1 cellular context compared by ENCODE assay signal in the genomic region with DNA sequence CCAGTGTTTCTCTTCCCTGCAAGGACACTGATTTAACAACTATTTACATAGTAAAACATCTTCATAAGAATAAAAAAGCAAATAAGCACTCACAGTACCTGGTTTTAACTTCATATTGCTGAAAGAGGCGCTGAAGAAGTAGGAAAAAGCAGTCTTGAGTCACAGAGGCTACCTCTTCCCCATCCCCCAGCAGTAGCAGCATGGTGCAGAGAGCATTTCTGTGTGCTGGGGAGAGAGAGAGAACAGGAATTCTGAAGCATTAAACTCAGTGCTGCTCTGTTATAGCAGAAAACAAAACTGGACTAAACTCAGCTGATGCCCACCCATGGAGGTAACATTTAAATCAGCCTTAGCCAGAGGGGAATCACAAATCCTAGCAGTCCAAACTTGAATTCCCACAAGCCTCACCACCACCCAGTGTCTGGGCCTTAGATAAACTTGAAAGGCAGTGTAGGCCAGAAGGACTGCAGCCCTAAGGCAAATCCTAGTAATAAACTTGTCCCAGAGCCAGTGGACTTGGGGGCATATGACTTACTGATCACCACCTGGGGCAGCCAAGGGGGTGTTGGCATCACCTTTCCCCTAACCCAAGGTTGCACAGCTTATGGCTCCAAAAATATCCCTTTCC.
TF ChIP-seq lines count a peak whose summit lies in the region.

No MANE protein-coding gene starts in this region.

TF ChIP-seq in GM23338, 12 proteins besides CTCF, POLR2A, EP300 and RAD21 (continued from another document):
- TF ChIP-seq, protein P1, sequence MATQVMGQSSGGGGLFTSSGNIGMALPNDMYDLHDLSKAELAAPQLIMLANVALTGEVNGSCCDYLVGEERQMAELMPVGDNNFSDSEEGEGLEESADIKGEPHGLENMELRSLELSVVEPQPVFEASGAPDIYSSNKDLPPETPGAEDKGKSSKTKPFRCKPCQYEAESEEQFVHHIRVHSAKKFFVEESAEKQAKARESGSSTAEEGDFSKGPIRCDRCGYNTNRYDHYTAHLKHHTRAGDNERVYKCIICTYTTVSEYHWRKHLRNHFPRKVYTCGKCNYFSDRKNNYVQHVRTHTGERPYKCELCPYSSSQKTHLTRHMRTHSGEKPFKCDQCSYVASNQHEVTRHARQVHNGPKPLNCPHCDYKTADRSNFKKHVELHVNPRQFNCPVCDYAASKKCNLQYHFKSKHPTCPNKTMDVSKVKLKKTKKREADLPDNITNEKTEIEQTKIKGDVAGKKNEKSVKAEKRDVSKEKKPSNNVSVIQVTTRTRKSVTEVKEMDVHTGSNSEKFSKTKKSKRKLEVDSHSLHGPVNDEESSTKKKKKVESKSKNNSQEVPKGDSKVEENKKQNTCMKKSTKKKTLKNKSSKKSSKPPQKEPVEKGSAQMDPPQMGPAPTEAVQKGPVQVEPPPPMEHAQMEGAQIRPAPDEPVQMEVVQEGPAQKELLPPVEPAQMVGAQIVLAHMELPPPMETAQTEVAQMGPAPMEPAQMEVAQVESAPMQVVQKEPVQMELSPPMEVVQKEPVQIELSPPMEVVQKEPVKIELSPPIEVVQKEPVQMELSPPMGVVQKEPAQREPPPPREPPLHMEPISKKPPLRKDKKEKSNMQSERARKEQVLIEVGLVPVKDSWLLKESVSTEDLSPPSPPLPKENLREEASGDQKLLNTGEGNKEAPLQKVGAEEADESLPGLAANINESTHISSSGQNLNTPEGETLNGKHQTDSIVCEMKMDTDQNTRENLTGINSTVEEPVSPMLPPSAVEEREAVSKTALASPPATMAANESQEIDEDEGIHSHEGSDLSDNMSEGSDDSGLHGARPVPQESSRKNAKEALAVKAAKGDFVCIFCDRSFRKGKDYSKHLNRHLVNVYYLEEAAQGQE (IDR thresholded peaks at IDR 0.05; ENCODE audit: unreplicated experiment), result no peak
- TF ChIP-seq ZNF462 (CRISPR knock-in tag; IDR thresholded peaks at IDR 0.05), result no peak
- TF ChIP-seq CREB1 (CRISPR knock-in tag; IDR thresholded peaks at IDR 0.05; ENCODE audit: low read depth), result no peak
- no peak for TF ChIP-seq NANOG (IDR thresholded peaks at IDR 0.05; ENCODE audit: borderline replicate concordance)
- TF ChIP-seq POLR2AphosphoS5 (IDR thresholded peaks at IDR 0.05; ENCODE audit: low read depth), result no peak
- no peak for TF ChIP-seq JUNB (IDR thresholded peaks at IDR 0.05; ENCODE audit: unreplicated experiment)
- TF ChIP-seq ZNF114 (CRISPR knock-in tag; IDR thresholded peaks at IDR 0.05), result no peak
- TF ChIP-seq ZNF331 (CRISPR knock-in tag; IDR thresholded peaks at IDR 0.05; ENCODE audit: low read depth), result no peak
